Comparison of ENCODE assay signal across 10 cellular contexts in genomic region chr14:39474416-39474911, GRCh38. TPM values are rescaled to one million over a fixed set of nuclear protein-coding genes. Genes with fewer than 3 reads are reported as not detected.
DNase-seq lines count a peak whose midpoint lies in the region; ATAC-seq lines count a peak whose summit lies in the region.
"Had no signal": no experiment of that assay in that cellular context is flagged by ENCODE, and none has a peak within 500 bp of the region (broad histone marks: within the 10 kb centered on the region; RNA-seq: fewer than 3 reads in every experiment).

No MANE protein-coding gene starts in this region.

- no peaks in the 10 kb centered on the region for H3K27me3 Mint-ChIP-seq in stimulated activated naive CD8-positive, alpha-beta T cell treated with anti-CD3 and anti-CD28 coated beads, Interleukin-15, amount 100 ng/mL, for 72 hours
- H3K27me3 Mint-ChIP-seq in T-cell (no peaks in the 10 kb centered on the region), immature natural killer cell (ENCODE audit: low read depth in 3 of 3) (peaks cover 0 to 3% (median 2%) of the 10 kb centered on the region in 3 donors)

- peaks cover 11% of the 10 kb centered on the region for H3K4me1 Mint-ChIP-seq in stimulated activated naive CD8-positive, alpha-beta T cell treated with anti-CD3 and anti-CD28 coated beads, Interleukin-15, amount 100 ng/mL, for 72 hours
- H3K4me1 Mint-ChIP-seq in T-cell (no peaks in the 10 kb centered on the region), immature natural killer cell (no peaks in the 10 kb centered on the region)

- DNase-seq in stimulated activated CD8-positive, alpha-beta memory T cell treated with anti-CD3 and anti-CD28 coated beads, Interleukin-15, amount 100 ng/mL, for 48 hours (ENCODE audit: low read depth in 2 of 2) = peak; percentile 15 to 23
- no peak for DNase-seq in stimulated activated CD8-positive, alpha-beta memory T cell treated with anti-CD3 and anti-CD28 coated beads, Interleukin-4, amount 100 ng/mL, for 48 hours
- DNase-seq in stimulated activated naive CD8-positive, alpha-beta T cell treated with anti-CD3 and anti-CD28 coated beads, Interleukin-15, amount 100 ng/mL, for 72 hours = peak in 1 of 2 donors; percentile 30
- DNase-seq in T-cell (no peak), immature natural killer cell (no peak)
- no peak for DNase-seq in stimulated activated CD4-positive, alpha-beta T cell treated with anti-CD3 and anti-CD28 coated beads, Interleukin-4, amount 100 ng/mL, for 4 hours
- DNase-seq: brain microvascular endothelial cell, NCI-H1694 had no signal

- POLR2A ChIA-PET in T-cell (lab: Charles Lee) = no interaction called here

- peaks cover 0 to 9% of the 10 kb centered on the region in 2 donors for H3K9me3 Mint-ChIP-seq in stimulated activated naive CD8-positive, alpha-beta T cell treated with anti-CD3 and anti-CD28 coated beads, Interleukin-15, amount 100 ng/mL, for 72 hours
- H3K9me3 Mint-ChIP-seq in T-cell (peaks cover 0 to 3% (median 0%) of the 10 kb centered on the region in 3 donors), immature natural killer cell (peaks cover 0 to 3% (median 0%) of the 10 kb centered on the region in 6 donors)

- peak; percentile 98 for ATAC-seq in HG02623 (IDR thresholded peaks at IDR 0.05; ENCODE audit: unreplicated experiment)
- ATAC-seq in HG03460 (IDR thresholded peaks at IDR 0.05; ENCODE audit: unreplicated experiment) = peak; percentile 83
- ATAC-seq in stimulated activated naive CD8-positive, alpha-beta T cell treated with anti-CD3 and anti-CD28 coated beads, Interleukin-15, amount 100 ng/mL, for 72 hours = peak; percentile 99
- no peak for ATAC-seq in T-cell (replicated peaks in 1 of 4)

- peaks cover 32% of the 10 kb centered on the region for H3K36me3 Mint-ChIP-seq in T-cell
- peaks cover 0 to 11% (median 0%) of the 10 kb centered on the region in 3 donors for H3K36me3 Mint-ChIP-seq in immature natural killer cell

- peak overlapping the region in 1 of 2 donors; percentile 18 for H3K4me3 Mint-ChIP-seq in stimulated activated naive CD8-positive, alpha-beta T cell treated with anti-CD3 and anti-CD28 coated beads, Interleukin-15, amount 100 ng/mL, for 72 hours
- H3K4me3 Mint-ChIP-seq in T-cell (no peak overlapping the region), immature natural killer cell (no peak overlapping the region)

- no peak overlapping the region for H3K27ac Mint-ChIP-seq in stimulated activated naive CD8-positive, alpha-beta T cell treated with anti-CD3 and anti-CD28 coated beads, Interleukin-15, amount 100 ng/mL, for 72 hours
- H3K27ac Mint-ChIP-seq in T-cell (no peak overlapping the region), immature natural killer cell (no peak overlapping the region)

- CTCF ChIA-PET in T-cell (lab: Charles Lee) = interaction anchor here in 1 of 2 donors (0.5 kb wide), 1 partner anchor 188 kb away, joined by 3 read pairs; no protein-coding TSS in a partner anchor

RNA-seq across cellular contexts. Expression of gene FBXO33, which starts 42.2 kb away (rescaled TPM):
- total RNA-seq in T-cell = 10 to 100 TPM; 22.5 to 64.0 (median 28.4) TPM
- 10 to 100 TPM; 13.4 to 18.2 (median 17.6) TPM for polyA plus RNA-seq in immature natural killer cell

Comparison
In these comparisons a context has a peak if more than half of its experiments do, and no peak if none do; other contexts are left out.
1. DNase-seq: peak in stimulated activated CD8-positive, alpha-beta memory T cell treated with anti-CD3 and anti-CD28 coated beads, Interleukin-15, amount 100 ng/mL, for 48 hours (2 of 2); none in stimulated activated CD8-positive, alpha-beta memory T cell treated with anti-CD3 and anti-CD28 coated beads, Interleukin-4, amount 100 ng/mL, for 48 hours (single experiment), T-cell (0 of 34), immature natural killer cell (0 of 3) and stimulated activated CD4-positive, alpha-beta T cell treated with anti-CD3 and anti-CD28 coated beads, Interleukin-4, amount 100 ng/mL, for 4 hours (0 of 2).
2. ATAC-seq: peak in HG02623 (single experiment), HG03460 (single experiment) and stimulated activated naive CD8-positive, alpha-beta T cell treated with anti-CD3 and anti-CD28 coated beads, Interleukin-15, amount 100 ng/mL, for 72 hours (single experiment); none in T-cell (0 of 4).